ENCODE assay signal across 8 cellular contexts in the genomic region with DNA sequence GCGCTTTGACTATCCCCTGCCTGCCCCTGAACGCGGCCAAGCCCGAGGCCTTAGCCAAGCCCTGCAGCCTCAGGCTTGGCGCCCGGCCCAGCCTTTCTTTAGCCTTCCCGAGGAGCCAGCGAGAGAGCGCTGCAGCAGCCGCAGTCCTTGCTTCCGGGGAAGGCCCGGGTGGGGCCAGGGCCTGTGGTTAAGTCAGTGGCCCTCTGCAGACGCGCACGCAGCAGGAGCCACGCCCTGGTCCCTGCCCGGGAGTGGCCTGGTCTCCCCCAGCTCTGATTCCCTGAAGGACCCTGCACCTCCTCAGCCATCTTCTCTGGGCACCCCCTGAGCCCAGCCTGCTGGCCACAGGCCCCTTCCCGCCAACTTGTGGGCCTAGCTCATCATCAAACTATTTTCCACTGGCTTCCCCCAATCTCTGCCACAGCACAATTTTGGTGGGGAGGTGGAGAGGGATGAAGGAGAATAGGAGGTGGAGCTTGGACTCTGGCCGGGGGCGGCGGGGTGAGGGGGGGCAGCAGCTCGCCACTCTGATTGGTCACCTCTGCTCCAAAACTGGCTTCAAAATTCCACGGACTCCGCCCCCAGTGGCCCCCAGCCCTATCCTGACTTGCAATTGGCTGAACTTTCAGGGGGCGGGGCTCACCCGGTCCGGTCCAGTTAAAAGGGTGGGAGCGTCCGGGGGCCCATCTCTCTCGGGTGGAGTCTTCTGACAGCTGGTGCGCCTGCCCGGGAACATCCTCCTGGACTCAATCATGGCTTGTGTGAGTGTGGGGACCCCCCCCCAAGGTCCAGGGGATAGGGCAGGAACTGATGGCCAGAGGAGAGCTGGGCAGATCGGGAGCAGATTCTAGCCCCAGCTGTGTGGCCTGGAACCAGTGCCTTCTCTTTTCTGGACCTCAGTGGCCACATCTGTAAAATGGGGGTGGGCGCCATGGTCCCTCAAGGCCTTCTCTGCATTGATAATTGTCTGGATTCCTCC. TPM values are rescaled to one million over a fixed set of nuclear protein-coding genes. Genes with fewer than 3 reads are reported as not detected.
A peak's percentile ranks its signal among the peaks of the same experiment; 100 is the strongest.
DNase-seq lines count a peak whose midpoint lies in the region; ATAC-seq and TF ChIP-seq lines count a peak whose summit lies in the region.

LGALS1 (plus strand) TSS at position 686 of the 979 bp plus-strand sequence; CDS start at position 753, 67 bp downstream.

- H3K4me3 Mint-ChIP-seq in nephron = peak within 1 kb of the TSS; percentile 76 to 91 (median 91)

- H3K27ac Mint-ChIP-seq in nephron = peak within 1 kb of the TSS; percentile 93 to 100 (median 99)

- intact Hi-C loops in thyroid gland (cut with DNase I) = loop anchor here (5.0 to 10.0 kb wide), 2 partner anchors 48 to 120 kb away; no protein-coding TSS in a partner anchor

- WGBS in thyroid gland, 2 donors = 28 to 36% methylated on average over 10 to 22 of the region's 34 CpGs

- TF ChIP-seq CTCF in fibroblast of villous mesenchyme (IDR thresholded peaks at IDR 0.05; ENCODE audit: insufficient read depth, low read depth, low read length) (peak; percentile 19), nephron (IDR thresholded peaks at IDR 0.05; ENCODE audit: unreplicated experiment in 3 of 3) (no peak), thyroid gland (IDR thresholded peaks at IDR 0.05) (no peak)

- H3K27ac ChIP-seq in thyroid gland = peak within 1 kb of the TSS; percentile 79 to 92 (median 88)

- TF ChIP-seq POLR2A in thyroid gland (IDR thresholded peaks at IDR 0.05) = peak in 1 of 2 donors; percentile 22

- peaks cover 27 to 45% of the 10 kb centered on the region in 2 donors for H3K4me1 ChIP-seq in thyroid gland

- peaks cover 6% of the 10 kb centered on the region for H3K36me3 Mint-ChIP-seq in nephron (ENCODE audit: low read depth)

- H3K9me3 Mint-ChIP-seq in nephron = no peaks in the 10 kb centered on the region

- H3K27me3 Mint-ChIP-seq in nephron (ENCODE audit: low read depth) = no peaks in the 10 kb centered on the region

- H3K9me3 ChIP-seq in thyroid gland = no peaks in the 10 kb centered on the region

- DNase-seq in AG08396 (ENCODE audit: low spot score) (peak; percentile 96), RKO (ENCODE audit: low spot score) (peak; percentile 97), activated gamma-delta T cell treated with Interleukin-2 at 50 U/mL for 16 hours (peak; percentile 60), fibroblast of villous mesenchyme (ENCODE audit: low read depth) (peak; percentile 99), thyroid gland (peak; percentile 89 to 94)

- no peaks in the 10 kb centered on the region for H3K36me3 ChIP-seq in thyroid gland

- peaks cover 29% of the 10 kb centered on the region for H3K4me1 Mint-ChIP-seq in nephron

- peak within 1 kb of the TSS; percentile 88 for H3K4me3 ChIP-seq in fibroblast of villous mesenchyme (ENCODE audit: low read depth, low read length)
- peak within 1 kb of the TSS in 2 of 3 donors; percentile 20 to 28 for H3K4me3 ChIP-seq in thyroid gland (replicated peaks in 1 of 3)

- H3K27me3 ChIP-seq in thyroid gland = no peaks in the 10 kb centered on the region

- ATAC-seq in GM18861 (IDR thresholded peaks at IDR 0.05; ENCODE audit: unreplicated experiment) = peak; percentile 40
- peak; percentile 42 for ATAC-seq in HG03558 (IDR thresholded peaks at IDR 0.05; ENCODE audit: extremely low read depth, unreplicated experiment)

RNA-seq across cellular contexts. Expression of gene LGALS1, which starts in this region (rescaled TPM):
- total RNA-seq in fibroblast of villous mesenchyme (3,707 and 5,728 TPM in 2 replicates), thyroid gland (100 to 1,000 TPM; 146 to 212 (median 188) TPM)

Comparison
In these comparisons a context has a peak if more than half of its experiments do, and no peak if none do; other contexts are left out.
1. Peak in every context shown above with its lines: DNase-seq, ATAC-seq, H3K4me3 ChIP-seq and H3K27ac ChIP-seq.
2. RNA of gene LGALS1 (total RNA-seq): 3,707 to 5,728 TPM in fibroblast of villous mesenchyme; 146 to 212 TPM in thyroid gland; every median in the first group is over 10 times any median in the second.